In genomic region chr12:53053223-53054111, GRCh38 we compare ENCODE assay signal across 8 cellular contexts. TPM values are rescaled to one million over a fixed set of nuclear protein-coding genes. Genes with fewer than 3 reads are reported as not detected.
DNase-seq lines count a peak whose midpoint lies in the region; ATAC-seq and TF ChIP-seq lines count a peak whose summit lies in the region.

No MANE protein-coding gene starts in this region.

- H3K27me3 Mint-ChIP-seq in activated T-helper 17 cell treated with anti-CD3 and anti-CD28 coated beads, Interleukin-2, amount 50 U/mL, for 72 hours: no peaks in the 10 kb centered on the region
- no peaks in the 10 kb centered on the region for H3K27me3 Mint-ChIP-seq in natural killer cell treated with Interleukin-12 subunit alpha and Interleukin-12 subunit beta and Interleukin-15 and Interleukin-18, amount 100 ng/mL, for 72 hours

- ATAC-seq in activated T-helper 17 cell treated with anti-CD3 and anti-CD28 coated beads, Interleukin-2, amount 50 U/mL, for 72 hours (replicated peaks): peak; percentile 8
- no peak for ATAC-seq in natural killer cell treated with Interleukin-12 subunit alpha and Interleukin-12 subunit beta and Interleukin-15 and Interleukin-18, amount 100 ng/mL, for 72 hours
- ATAC-seq in HG03354 (IDR thresholded peaks at IDR 0.05; ENCODE audit: poor library complexity, severe bottlenecking, unreplicated experiment): no peak

- no peaks in the 10 kb centered on the region for H3K9me3 Mint-ChIP-seq in activated T-helper 17 cell treated with anti-CD3 and anti-CD28 coated beads, Interleukin-2, amount 50 U/mL, for 72 hours
- H3K9me3 Mint-ChIP-seq in natural killer cell treated with Interleukin-12 subunit alpha and Interleukin-12 subunit beta and Interleukin-15 and Interleukin-18, amount 100 ng/mL, for 72 hours: no peaks in the 10 kb centered on the region

- peaks cover 12% of the 10 kb centered on the region for H3K4me1 Mint-ChIP-seq in activated T-helper 17 cell treated with anti-CD3 and anti-CD28 coated beads, Interleukin-2, amount 50 U/mL, for 72 hours
- peaks cover 10 to 18% of the 10 kb centered on the region in 2 donors for H3K4me1 Mint-ChIP-seq in natural killer cell treated with Interleukin-12 subunit alpha and Interleukin-12 subunit beta and Interleukin-15 and Interleukin-18, amount 100 ng/mL, for 72 hours (ENCODE audit: low read depth in 2 of 2)

- H3K36me3 Mint-ChIP-seq in activated T-helper 17 cell treated with anti-CD3 and anti-CD28 coated beads, Interleukin-2, amount 50 U/mL, for 72 hours (ENCODE audit: low read depth): no peaks in the 10 kb centered on the region
- H3K36me3 Mint-ChIP-seq in natural killer cell treated with Interleukin-12 subunit alpha and Interleukin-12 subunit beta and Interleukin-15 and Interleukin-18, amount 100 ng/mL, for 72 hours: no peaks in the 10 kb centered on the region

- peaks cover 0 to 45% (median 8%) of the 10 kb centered on the region in 3 donors for H3K36me3 ChIP-seq in tibial nerve

- TF ChIP-seq POLR2A in tibial nerve (IDR thresholded peaks at IDR 0.05): no peak

- H3K4me3 ChIP-seq in fibroblast of the aortic adventitia (ENCODE audit: low read depth, low read length) (peak overlapping the region; percentile 33), tibial nerve (peak overlapping the region; percentile 30 to 89 (median 50))

- peak overlapping the region; percentile 89 for H3K27ac Mint-ChIP-seq in activated T-helper 17 cell treated with anti-CD3 and anti-CD28 coated beads, Interleukin-2, amount 50 U/mL, for 72 hours
- peak overlapping the region; percentile 75 to 89 for H3K27ac Mint-ChIP-seq in natural killer cell treated with Interleukin-12 subunit alpha and Interleukin-12 subunit beta and Interleukin-15 and Interleukin-18, amount 100 ng/mL, for 72 hours

- DNase-seq in SHP77 (lab: John Stamatoyannopoulos, UW) (peak; percentile 52 to 63), SHP77 treated with DMSO at 0.1 percent for 48 hours (lab: John Stamatoyannopoulos, UW) (no peak), NCI-H748 treated with DMSO at 0.1 percent for 48 hours (lab: John Stamatoyannopoulos, UW) (peak; percentile 74), fibroblast of the aortic adventitia (ENCODE audit: low read depth) (no peak), tibial nerve (ENCODE audit: low spot score in 2 of 2) (peak in 1 of 2 donors; percentile 47)
- peak; percentile 53 for DNase-seq in natural killer cell treated with Interleukin-12 subunit alpha and Interleukin-12 subunit beta and Interleukin-15 and Interleukin-18, amount 100 ng/mL, for 72 hours (ENCODE audit: low spot score)

- WGBS in tibial nerve, 2 donors: 15 to 24% methylated on average over 12 to 14 of the region's 16 CpGs

- TF ChIP-seq EP300 in tibial nerve (IDR thresholded peaks at IDR 0.05): peak in 1 of 2 donors; percentile 24

- H3K27me3 ChIP-seq in tibial nerve: no peaks in the 10 kb centered on the region

- peak; percentile 67 for TF ChIP-seq CTCF in fibroblast of the aortic adventitia (IDR thresholded peaks at IDR 0.05; ENCODE audit: insufficient read depth, low read length)
- TF ChIP-seq CTCF in tibial nerve (IDR thresholded peaks at IDR 0.05): peak; percentile 58 to 77 (median 72)

- peak overlapping the region; percentile 94 to 100 (median 97) for H3K27ac ChIP-seq in tibial nerve

- peaks cover 4 to 95% (median 51%) of the 10 kb centered on the region in 4 donors for H3K4me1 ChIP-seq in tibial nerve

- H3K4me3 Mint-ChIP-seq in activated T-helper 17 cell treated with anti-CD3 and anti-CD28 coated beads, Interleukin-2, amount 50 U/mL, for 72 hours: peak overlapping the region; percentile 96
- H3K4me3 Mint-ChIP-seq in natural killer cell treated with Interleukin-12 subunit alpha and Interleukin-12 subunit beta and Interleukin-15 and Interleukin-18, amount 100 ng/mL, for 72 hours: peak overlapping the region; percentile 94

- no peaks in the 10 kb centered on the region for H3K9me3 ChIP-seq in tibial nerve

RNA-seq across cellular contexts. Expression of gene TNS2, which starts 3.6 kb away (rescaled TPM):
- total RNA-seq in activated T-helper 17 cell treated with anti-CD3 and anti-CD28 coated beads, Interleukin-2, amount 50 U/mL, for 72 hours: 1 to 10 TPM in 1 of 2 donors, under 1 TPM in 1; 0.69 to 4.6 TPM
- total RNA-seq in fibroblast of the aortic adventitia (ENCODE audit: low replicate concordance) (60.5 and 77.4 TPM in 2 replicates), tibial nerve (100 to 1,000 TPM; 411 to 653 (median 546) TPM)
- 1 to 10 TPM; 2.4 to 2.8 TPM for total RNA-seq in natural killer cell treated with Interleukin-12 subunit alpha and Interleukin-12 subunit beta and Interleukin-15 and Interleukin-18, amount 100 ng/mL, for 72 hours

RNA-seq across cellular contexts. Expression of gene SPRYD3, which starts 25.7 kb away (rescaled TPM):
- 10 to 100 TPM; 25.4 to 28.8 TPM for total RNA-seq in activated T-helper 17 cell treated with anti-CD3 and anti-CD28 coated beads, Interleukin-2, amount 50 U/mL, for 72 hours
- total RNA-seq in fibroblast of the aortic adventitia (ENCODE audit: low replicate concordance) (27.1 and 33.0 TPM in 2 replicates), tibial nerve (10 to 100 TPM; 51.8 to 57.0 (median 54.3) TPM)
- total RNA-seq in natural killer cell treated with Interleukin-12 subunit alpha and Interleukin-12 subunit beta and Interleukin-15 and Interleukin-18, amount 100 ng/mL, for 72 hours: 10 to 100 TPM; 56.5 to 60.3 TPM

RNA-seq across cellular contexts. Expression of gene IGFBP6, which starts 44.0 kb away (rescaled TPM):
- total RNA-seq in activated T-helper 17 cell treated with anti-CD3 and anti-CD28 coated beads, Interleukin-2, amount 50 U/mL, for 72 hours: 1 to 10 TPM in 1 of 2 donors, under 1 TPM in 1; 0.45 to 6.0 TPM
- 723 and 2,626 TPM in 2 replicates for total RNA-seq in fibroblast of the aortic adventitia (ENCODE audit: low replicate concordance)
- not detected for total RNA-seq in natural killer cell treated with Interleukin-12 subunit alpha and Interleukin-12 subunit beta and Interleukin-15 and Interleukin-18, amount 100 ng/mL, for 72 hours
- total RNA-seq in tibial nerve: 1,000 to 10,000 TPM; 1,043 to 8,473 (median 5,787) TPM

RNA-seq across cellular contexts. Expression of gene EIF4B, which starts 47.2 kb away (rescaled TPM):
- 100 to 1,000 TPM; 536 to 964 TPM for total RNA-seq in activated T-helper 17 cell treated with anti-CD3 and anti-CD28 coated beads, Interleukin-2, amount 50 U/mL, for 72 hours
- total RNA-seq in fibroblast of the aortic adventitia (ENCODE audit: low replicate concordance) (1,016 and 1,876 TPM in 2 replicates), tibial nerve (100 to 1,000 TPM; 297 to 484 (median 401) TPM)
- 100 to 1,000 TPM; 340 to 372 TPM for total RNA-seq in natural killer cell treated with Interleukin-12 subunit alpha and Interleukin-12 subunit beta and Interleukin-15 and Interleukin-18, amount 100 ng/mL, for 72 hours

RNA-seq across cellular contexts. Expression of gene SOAT2, which starts 49.8 kb away (rescaled TPM):
- 1 to 10 TPM in 1 of 2 donors, under 1 TPM in 1; 0.28 to 1.1 TPM for total RNA-seq in activated T-helper 17 cell treated with anti-CD3 and anti-CD28 coated beads, Interleukin-2, amount 50 U/mL, for 72 hours
- total RNA-seq in fibroblast of the aortic adventitia (ENCODE audit: low replicate concordance): 0.09 TPM in 1 of 2 replicates, not detected in the other
- under 1 TPM in 1 of 2 donors, not detected in 1; 0.26 TPM for total RNA-seq in natural killer cell treated with Interleukin-12 subunit alpha and Interleukin-12 subunit beta and Interleukin-15 and Interleukin-18, amount 100 ng/mL, for 72 hours
- total RNA-seq in tibial nerve: 1 to 10 TPM in 1 of 4 donors, under 1 TPM in 3; 0.30 to 2.9 (median 0.72) TPM

Comparison
In these comparisons a context has a peak if more than half of its experiments do, and no peak if none do; other contexts are left out.
1. DNase-seq: peak in SHP77 (2 of 2), NCI-H748 treated with DMSO at 0.1 percent for 48 hours (single experiment) and natural killer cell treated with Interleukin-12 subunit alpha and Interleukin-12 subunit beta and Interleukin-15 and Interleukin-18, amount 100 ng/mL, for 72 hours (single experiment); none in SHP77 treated with DMSO at 0.1 percent for 48 hours (single experiment) and fibroblast of the aortic adventitia (single experiment).
2. RNA of gene TNS2, which starts 3.6 kb away (total RNA-seq): 411 to 653 TPM in tibial nerve and 60.5 to 77.4 TPM in fibroblast of the aortic adventitia; 0.69 to 4.6 TPM in activated T-helper 17 cell treated with anti-CD3 and anti-CD28 coated beads, Interleukin-2, amount 50 U/mL, for 72 hours and 2.4 to 2.8 TPM in natural killer cell treated with Interleukin-12 subunit alpha and Interleukin-12 subunit beta and Interleukin-15 and Interleukin-18, amount 100 ng/mL, for 72 hours; every median in the first group is over 10 times any median in the second.
3. RNA of gene IGFBP6, which starts 44.0 kb away (total RNA-seq): 1,043 to 8,473 TPM in tibial nerve and 723 to 2,626 TPM in fibroblast of the aortic adventitia; 0.45 to 6.0 TPM in activated T-helper 17 cell treated with anti-CD3 and anti-CD28 coated beads, Interleukin-2, amount 50 U/mL, for 72 hours and not detected in natural killer cell treated with Interleukin-12 subunit alpha and Interleukin-12 subunit beta and Interleukin-15 and Interleukin-18, amount 100 ng/mL, for 72 hours; every median in the first group is over 100 times any median in the second.